ENCODE assay signal across 8 cellular contexts in the genomic region with DNA sequence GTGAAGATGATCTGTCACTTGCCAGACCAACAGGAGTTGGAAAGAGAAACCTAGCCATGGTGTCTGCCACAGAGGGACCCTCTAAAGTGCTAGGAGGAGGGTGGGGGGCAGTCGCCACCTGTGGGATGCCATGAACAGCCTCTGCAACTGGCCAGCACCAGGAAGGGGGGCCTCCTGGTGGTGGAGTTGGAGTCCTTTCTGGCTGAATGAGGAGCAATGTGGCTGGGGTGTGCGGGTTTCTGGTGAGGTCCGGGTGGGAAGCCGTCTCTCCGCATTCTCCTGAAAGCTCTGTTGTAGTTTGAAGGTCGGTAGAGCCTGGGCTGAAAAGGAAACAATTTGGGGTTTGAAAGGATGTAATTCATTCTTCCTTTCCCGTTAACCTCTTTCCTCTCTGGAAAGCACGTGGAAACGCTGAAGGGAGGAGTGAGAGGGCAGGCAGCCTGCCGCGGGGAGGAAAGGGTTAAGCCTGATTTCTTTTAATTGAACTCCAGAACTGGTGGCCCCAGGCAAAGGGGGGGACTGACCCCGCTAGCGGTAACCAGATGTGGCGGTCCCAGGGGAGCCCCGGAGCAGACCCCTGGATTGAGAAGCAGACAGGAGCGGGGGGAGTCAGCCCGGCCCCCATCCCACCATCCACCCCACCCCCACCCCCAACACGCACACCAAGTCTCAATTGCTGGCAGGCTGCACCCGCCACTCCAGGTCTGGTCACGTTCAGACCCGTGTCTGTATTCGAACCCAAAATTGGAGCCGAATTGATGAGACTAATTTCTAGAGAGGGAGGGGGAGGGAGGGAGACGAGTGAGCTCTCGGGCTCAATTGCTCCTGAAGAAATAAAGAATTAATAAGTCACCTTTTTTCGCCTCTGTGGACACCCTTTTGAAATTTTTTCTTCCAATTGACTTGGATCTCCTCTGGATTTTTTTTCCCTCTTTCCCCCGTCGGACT. TPM values are rescaled to one million over a fixed set of nuclear protein-coding genes. Genes with fewer than 3 reads are reported as not detected.
DNase-seq lines count a peak whose midpoint lies in the region; ATAC-seq and TF ChIP-seq lines count a peak whose summit lies in the region.

No MANE protein-coding gene starts in this region.

- H3K36me3 Mint-ChIP-seq in MCF 10A (ENCODE audit: insufficient read depth, unreplicated experiment) = peaks cover 6% of the 10 kb centered on the region

- intact Hi-C loops in heart left ventricle (cut with DNase I) = loop anchor here in 8 of 10 donors (2.0 to 10.0 kb wide), 9 partner anchors 35 to 400 kb away; no protein-coding TSS in a partner anchor
- intact Hi-C loops in left cardiac atrium (cut with DNase I) = no loop called here
- intact Hi-C loops in MCF 10A (cut with micrococcal nuclease) = no loop called here
- intact Hi-C loops in uterus (cut with DNase I; ENCODE audit: low total_unique reads) = no loop called here

- H3K27ac Mint-ChIP-seq in MCF 10A (ENCODE audit: low read depth, unreplicated experiment) = no peak overlapping the region

- H3K27me3 Mint-ChIP-seq in MCF 10A (ENCODE audit: insufficient read depth, unreplicated experiment) = no peaks in the 10 kb centered on the region

- peaks cover 3 to 78% (median 20%) of the 10 kb centered on the region in 9 donors for H3K27me3 ChIP-seq in heart left ventricle
- H3K27me3 ChIP-seq in lung (ENCODE audit: control insufficient read depth, insufficient read depth) = no peaks in the 10 kb centered on the region
- H3K27me3 ChIP-seq in uterus = peaks cover 15 to 22% of the 10 kb centered on the region in 2 donors

- BruUV-seq in MCF 10A (replicated peaks; lab: Mats Ljungman, UMichigan) = no TSS peak

- CTCF ChIA-PET in MCF 10A (lab: Yijun Ruan, JAX) = interaction anchor here (0.6 kb wide), 1 partner anchor 323 kb away, joined by 3 read pairs; no protein-coding TSS in a partner anchor

- H3K36me3 ChIP-seq in heart left ventricle (peaks cover 0 to 3% (median 0%) of the 10 kb centered on the region in 9 donors), lung (ENCODE audit: control insufficient read depth in 2 of 2, insufficient read depth in 2 of 2, low read length in 2 of 2) (no peaks in the 10 kb centered on the region), uterus (no peaks in the 10 kb centered on the region)

- H3K4me1 ChIP-seq in heart left ventricle (peaks cover 5 to 69% (median 38%) of the 10 kb centered on the region in 12 donors), lung (ENCODE audit: control insufficient read depth in 2 of 2, insufficient read depth in 2 of 2, low read length in 2 of 2) (peaks cover 0 to 7% of the 10 kb centered on the region in 2 donors), uterus (peaks cover 0 to 19% of the 10 kb centered on the region in 2 donors)

- H3K9me3 ChIP-seq in heart left ventricle = no peaks in the 10 kb centered on the region
- peaks cover 0 to 2% of the 10 kb centered on the region in 2 donors for H3K9me3 ChIP-seq in lung (ENCODE audit: control insufficient read depth in 2 of 2, insufficient read depth in 1 of 2, low read length in 1 of 2)
- no peaks in the 10 kb centered on the region for H3K9me3 ChIP-seq in uterus

- POLR2A ChIA-PET in MCF 10A (lab: Yijun Ruan, JAX) = interaction anchor here (0.8 kb wide), 1 partner anchor 98 kb away, joined by 3 read pairs; no protein-coding TSS in a partner anchor

- H3K4me3 Mint-ChIP-seq in MCF 10A (ENCODE audit: unreplicated experiment) = peak overlapping the region; percentile 79

- peak in 1 of 5 donors; percentile 24 for DNase-seq in heart left ventricle
- DNase-seq in left cardiac atrium = no peak
- no peak for DNase-seq in MCF 10A (ENCODE audit: unreplicated experiment)
- DNase-seq in lung (ENCODE audit: low spot score) = no peak
- no peak for DNase-seq in uterus
- DNase-seq in activated CD4-positive, alpha-beta T cell treated with anti-CD3 and anti-CD28 coated beads for 4 hours = no peak

- TF ChIP-seq CTCF in heart left ventricle (IDR thresholded peaks at IDR 0.05) (peak in 6 of 12 donors; percentile 5 to 20 (median 11)), MCF 10A (IDR thresholded peaks at IDR 0.05; ENCODE audit: unreplicated experiment) (no peak), lung (IDR thresholded peaks at IDR 0.05; ENCODE audit: control extremely low read depth, extremely low read depth) (no peak), uterus (IDR thresholded peaks at IDR 0.05) (no peak)

- no peak for TF ChIP-seq POLR2A in heart left ventricle (IDR thresholded peaks at IDR 0.05)
- TF ChIP-seq POLR2A in uterus (IDR thresholded peaks at IDR 0.05) = no peak

- H3K27ac ChIP-seq in heart left ventricle = peak overlapping the region; percentile 89 to 98 (median 96)
- H3K27ac ChIP-seq in lung (ENCODE audit: low read depth in 1 of 2, low read length in 1 of 2) = peak overlapping the region; percentile 62 to 98
- peak overlapping the region; percentile 74 to 87 for H3K27ac ChIP-seq in uterus

- peak overlapping the region; percentile 39 to 97 (median 83) for H3K4me3 ChIP-seq in heart left ventricle
- no peak overlapping the region for H3K4me3 ChIP-seq in lung
- H3K4me3 ChIP-seq in uterus = peak overlapping the region in 1 of 2 donors; percentile 42

- no peak for ATAC-seq in heart left ventricle
- no peak for ATAC-seq in left cardiac atrium
- no peak for ATAC-seq in lung (ENCODE audit: insufficient read depth, low FRiP score)
- no peak for ATAC-seq in HG03025 (IDR thresholded peaks at IDR 0.05; ENCODE audit: low FRiP score, unreplicated experiment)
- no peak for ATAC-seq in HG03432 (IDR thresholded peaks at IDR 0.05; ENCODE audit: unreplicated experiment)

- H3K4me1 Mint-ChIP-seq in MCF 10A (ENCODE audit: insufficient read depth, unreplicated experiment) = no peaks in the 10 kb centered on the region

- H3K9me3 Mint-ChIP-seq in MCF 10A (ENCODE audit: unreplicated experiment) = no peaks in the 10 kb centered on the region

- WGBS in heart left ventricle, 4 donors = 9 to 13% (median 12%) methylated on average over 27 to 28 of the region's 28 CpGs
- WGBS in lung, 2 donors = 13 to 15% methylated on average over 26 to 28 of the region's 28 CpGs

RNA-seq across cellular contexts. Expression of a gene that starts 1.8 kb away (rescaled TPM):
- total RNA-seq in heart left ventricle = 10 to 100 TPM in 8 of 9 donors, 1 to 10 TPM in 1; 9.7 to 41.4 (median 19.4) TPM
- polyA plus RNA-seq in heart left ventricle = 10 to 100 TPM in 1 of 2 donors, 1 to 10 TPM in 1; 6.7 to 12.4 TPM
- 10 to 100 TPM; 22.1 to 27.9 TPM for total RNA-seq in left cardiac atrium
- total RNA-seq in MCF 10A (2022) = 3.6 and 5.6 TPM in 2 replicates
- total RNA-seq in lung = 10 to 100 TPM; 41.6 to 59.2 TPM
- polyA plus RNA-seq in lung = 10 to 100 TPM; 19.4 to 26.4 TPM
- 10 to 100 TPM; 12.4 to 56.0 (median 22.5) TPM for total RNA-seq in uterus

Comparison
In these comparisons a context has a peak if more than half of its experiments do, and no peak if none do; other contexts are left out.
1. intact Hi-C loops: an anchor here in heart left ventricle (2.0 to 10.0 kb wide); none called in left cardiac atrium, MCF 10A and uterus.